Comparison of ENCODE assay signal across 25 cellular contexts in the genomic region with DNA sequence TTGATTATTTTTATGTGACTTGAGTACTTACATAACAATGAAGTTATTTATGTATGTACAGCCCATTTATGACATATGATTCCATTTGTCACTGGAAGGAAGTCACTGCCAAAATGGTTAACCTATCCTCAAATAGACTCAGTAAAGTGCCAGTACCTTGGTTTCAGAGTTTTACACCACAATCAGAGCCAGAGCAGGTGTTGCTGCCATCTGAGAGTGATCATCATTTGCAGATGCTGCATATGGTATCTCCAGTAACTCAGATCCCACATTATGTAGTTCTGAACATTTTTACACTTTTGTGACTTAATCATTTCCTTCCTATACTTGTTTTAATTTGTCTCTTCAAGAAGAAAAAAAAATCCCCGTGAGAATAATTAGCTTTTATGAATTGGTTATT.
"Had no signal": no experiment of that assay in that cellular context is flagged by ENCODE, and none has a peak within 500 bp of the region (broad histone marks: within the 10 kb centered on the region; RNA-seq: fewer than 3 reads in every experiment).

No MANE protein-coding gene starts in this region.

- DNase-seq: Kasumi-1, MV-4-11, NCI-H1048, NCI-H1105, NCI-H1417, NCI-H1436 treated with DMSO at 0.1 percent for 48 hours, NCI-H1694, NCI-H187 treated with DMSO at 0.1 percent for 48 hours, NCI-H2081, NCI-H2107, NCI-H226, NCI-H446, NCI-H510A, NCI-H526 treated with DMSO at 0.1 percent for 48 hours, NCI-H748 treated with DMSO at 0.1 percent for 48 hours, OCI-M1, PC-9, Peyer's patch, SHP77 treated with DMSO at 0.1 percent for 48 hours, SJCRH30, T-helper 1 cell, T-helper 17 cell had no signal

- ATAC-seq: K562, Right ventricle myocardium inferior, SK-N-SH treated with all-trans-retinoic acid at 6 μM for 48 hours, T-helper 17 cell had no signal
